ENCODE assay signal across 8 cellular contexts in genomic region chr5:149618581-149619248, GRCh38. TPM values are rescaled to one million over a fixed set of nuclear protein-coding genes. Genes with fewer than 3 reads are reported as not detected.
DNase-seq lines count a peak whose midpoint lies in the region; ATAC-seq and TF ChIP-seq lines count a peak whose summit lies in the region.

No MANE protein-coding gene starts in this region.

- H3K4me1 ChIP-seq in lung (ENCODE audit: control insufficient read depth in 2 of 2, insufficient read depth in 2 of 2, low read length in 2 of 2) (no peaks in the 10 kb centered on the region), aorta (ENCODE audit: control insufficient read depth in 1 of 2, insufficient read depth in 2 of 2, low read length in 2 of 2) (no peaks in the 10 kb centered on the region)

- H3K4me3 ChIP-seq in lung: no peak overlapping the region
- no peak overlapping the region for H3K4me3 ChIP-seq in aorta (ENCODE audit: low read length in 2 of 2)

- H3K27ac ChIP-seq in lung (ENCODE audit: low read depth in 1 of 2, low read length in 1 of 2): no peak overlapping the region
- H3K27ac ChIP-seq in aorta (ENCODE audit: low read depth in 1 of 2, low read length in 2 of 2): no peak overlapping the region

- TF ChIP-seq CTCF in lung (IDR thresholded peaks at IDR 0.05; ENCODE audit: control extremely low read depth, extremely low read depth): peak; percentile 25

- WGBS in lung, 2 donors: 55 to 56% methylated on average over 9 of the region's 9 CpGs
- 20 to 23% methylated on average over 9 of the region's 9 CpGs for WGBS in aorta, 2 donors

- DNase-seq in DMS53 treated with DMSO at 0.1 percent for 48 hours (lab: John Stamatoyannopoulos, UW; ENCODE audit: unreplicated experiment): peak; percentile 74
- peak; percentile 67 for DNase-seq in HuH-7 (ENCODE audit: low spot score)
- DNase-seq in SK-MEL-5 (ENCODE audit: low read depth, low spot score): peak; percentile 74
- peak; percentile 87 for DNase-seq in dermis blood vessel endothelial cell
- DNase-seq in lung (ENCODE audit: low spot score): no peak
- no peak for DNase-seq in aorta
- DNase-seq in middle frontal gyrus (ENCODE audit: extremely low spot score, low spot score): no peak

- ATAC-seq in GM19395 (IDR thresholded peaks at IDR 0.05; ENCODE audit: unreplicated experiment) (peak; percentile 62), lung (ENCODE audit: insufficient read depth, low FRiP score) (peak; percentile 61), aorta (ENCODE audit: low FRiP score) (peak; percentile 58)

- in situ Hi-C loops in SK-MEL-5 (cut with HindIII; ENCODE audit: low pct_unique_long_range_greater_than_20kb, low sequenced_read_pairs): no loop called here

- H3K9me3 ChIP-seq in lung (ENCODE audit: control insufficient read depth in 2 of 2, insufficient read depth in 1 of 2, low read length in 1 of 2) (no peaks in the 10 kb centered on the region), aorta (ENCODE audit: control insufficient read depth, low read length) (no peaks in the 10 kb centered on the region)

- H3K36me3 ChIP-seq in lung (ENCODE audit: control insufficient read depth in 2 of 2, insufficient read depth in 2 of 2, low read length in 2 of 2) (peaks cover 0 to 15% of the 10 kb centered on the region in 2 donors), aorta (ENCODE audit: control insufficient read depth in 1 of 2, insufficient read depth in 2 of 2, low read length in 1 of 2) (peaks cover 6 to 7% of the 10 kb centered on the region in 2 donors)

- intact Hi-C loops in aorta (cut with DNase I): loop anchor here in 1 of 2 donors (2.0 kb wide), 1 partner anchor 34 kb away; no protein-coding TSS in a partner anchor

- no peaks in the 10 kb centered on the region for H3K27me3 ChIP-seq in lung (ENCODE audit: control insufficient read depth, insufficient read depth)
- no peaks in the 10 kb centered on the region for H3K27me3 ChIP-seq in aorta (ENCODE audit: control insufficient read depth in 1 of 2, insufficient read depth in 2 of 2, low read length in 1 of 2)

RNA-seq across cellular contexts. Expression of gene ARHGEF37, which starts 37.4 kb away (rescaled TPM):
- total RNA-seq in SK-MEL-5 (2014; rRNA removed; shearing (Covaris generic)): 1.8 and 2.6 TPM in 2 replicates
- polyA plus RNA-seq in SK-MEL-5 (2015; cell fraction: cytosol; rRNA removed): 1.8 and 2.2 TPM in 2 replicates
- 0.89 and 1.9 TPM in 2 replicates for polyA plus RNA-seq in SK-MEL-5 (2015; cell fraction: nucleus; rRNA removed)
- 13.6 and 16.0 TPM in 2 replicates for total RNA-seq in dermis blood vessel endothelial cell
- total RNA-seq in lung: 1 to 10 TPM; 4.5 to 9.1 TPM
- polyA plus RNA-seq in lung: 1 to 10 TPM; 2.2 to 2.8 TPM
- total RNA-seq in aorta: 10 to 100 TPM in 1 of 2 donors, 1 to 10 TPM in 1; 9.7 to 18.0 TPM
- 1 to 10 TPM; 2.7 to 8.8 TPM for polyA plus RNA-seq in aorta

Comparison
In these comparisons a context has a peak if more than half of its experiments do, and no peak if none do; other contexts are left out.
1. DNase-seq: peak in DMS53 treated with DMSO at 0.1 percent for 48 hours (single experiment), HuH-7 (single experiment), SK-MEL-5 (single experiment) and dermis blood vessel endothelial cell (single experiment); none in lung (single experiment), aorta (0 of 2) and middle frontal gyrus (single experiment).
2. Peak in every context shown above with its lines, with median percentiles within 50 percentile points of each other: ATAC-seq.